Comparison of ENCODE assay signal across 1 cellular context in genomic region chr16:84868829-84869457, GRCh38.
TF ChIP-seq lines count a peak whose summit lies in the region.

No MANE protein-coding gene starts in this region.

TF ChIP-seq in HepG2, 621 proteins besides CTCF, POLR2A, EP300 and RAD21 (continued from another document):
- TF ChIP-seq KDM2A (CRISPR knock-in tag; IDR thresholded peaks at IDR 0.05; ENCODE audit: borderline replicate concordance, low read depth) (no peak), FOSL2 (CRISPR knock-in tag; IDR thresholded peaks at IDR 0.05) (no peak)
